16 cellular contexts compared by ENCODE assay signal in genomic region chr15:40633178-40633577, GRCh38. TPM values are rescaled to one million over a fixed set of nuclear protein-coding genes. Genes with fewer than 3 reads are reported as not detected.
DNase-seq lines count a peak whose midpoint lies in the region; ATAC-seq, FAIRE-seq and TF ChIP-seq lines count a peak whose summit lies in the region.
"Had no signal": no experiment of that assay in that cellular context is flagged by ENCODE, and none has a peak within 500 bp of the region (broad histone marks: within the 10 kb centered on the region; RNA-seq: fewer than 3 reads in every experiment).

No MANE protein-coding gene starts in this region.

- DNase-seq in A172 (ENCODE audit: low spot score) = peak; percentile 3
- peak; percentile 73 for DNase-seq in ELR (ENCODE audit: low read depth)
- DNase-seq in RPMI7951 (ENCODE audit: low read depth) = peak; percentile 5
- DNase-seq in fibroblast of gingiva (ENCODE audit: low read depth) = peak; percentile 73
- DNase-seq in GM12891 (ENCODE audit: insufficient read length, low spot score) = no peak
- DNase-seq: activated CD4-positive, alpha-beta T cell treated with anti-CD3 and anti-CD28 coated beads, Interleukin-2, amount 10 ng/mL, durations not matched to agents 24 days and 14 days; activated CD8-positive, alpha-beta memory T cell treated with anti-CD3 and anti-CD28 coated beads, Interleukin-2, amount 10 ng/mL, durations not matched to agents 7 days and 5 days; naive thymus-derived CD8-positive, alpha-beta T cell; NCI-H226; ovary; T-helper 2 cell had no signal

- FAIRE-seq in GM12891 (lab: Jason Lieb, UNC) = no peak
- FAIRE-seq: endothelial cell of umbilical vein had no signal

- TF ChIP-seq POLR2A in GM12891 (IDR thresholded peaks at IDR 0.05; ENCODE audit: low read depth, low read length) = no peak

- no peak for ATAC-seq in GM21367 (IDR thresholded peaks at IDR 0.05; ENCODE audit: unreplicated experiment)
- ATAC-seq in HG02759 (IDR thresholded peaks at IDR 0.05; ENCODE audit: unreplicated experiment) = no peak
- no peak for ATAC-seq in HG02623 (IDR thresholded peaks at IDR 0.05; ENCODE audit: unreplicated experiment)
- ATAC-seq: activated CD8-positive, alpha-beta memory T cell treated with anti-CD3 and anti-CD28 coated beads, Interleukin-2, amount 10 ng/mL, durations not matched to agents 7 days and 5 days; naive thymus-derived CD8-positive, alpha-beta T cell; sciatic nerve had no signal

TF ChIP-seq in GM12891, 5 proteins besides CTCF, POLR2A, EP300 and RAD21:
- TF ChIP-seq SPI1 (IDR thresholded peaks at IDR 0.05; ENCODE audit: low read depth, low read length) (no peak), POLR2AphosphoS5 (IDR thresholded peaks at IDR 0.05; ENCODE audit: low read depth, low read length) (no peak), PAX5 (IDR thresholded peaks at IDR 0.05; ENCODE audit: insufficient read depth, low read length, severe bottlenecking) (no peak), TAF1 (IDR thresholded peaks at IDR 0.05; ENCODE audit: low read depth, low read length) (no peak)
TF ChIP-seq in GM12891: peak in this region for 0.

RNA-seq across cellular contexts. Expression of gene KNL1, which starts 39.1 kb away (rescaled TPM):
- 33.6 and 40.1 TPM in 2 replicates for total RNA-seq in A172 (2014; rRNA removed; shearing (Covaris generic))
- total RNA-seq in RPMI7951 (2014; rRNA removed; shearing (Covaris generic)) = 69.5 and 90.1 TPM in 2 replicates
- 6.5 TPM for polyA plus RNA-seq in GM12891 (2012; ENCODE audit: low read depth, missing spikeins)
